14 cellular contexts compared by ENCODE assay signal in genomic region chr1:181119076-181119989, GRCh38. TPM values are rescaled to one million over a fixed set of nuclear protein-coding genes. Genes with fewer than 3 reads are reported as not detected.
A peak's percentile ranks its signal among the peaks of the same experiment; 100 is the strongest.
DNase-seq lines count a peak whose midpoint lies in the region; ATAC-seq and TF ChIP-seq lines count a peak whose summit lies in the region.
"Had no signal": no experiment of that assay in that cellular context is flagged by ENCODE, and none has a peak within 500 bp of the region (broad histone marks: within the 10 kb centered on the region; RNA-seq: fewer than 3 reads in every experiment).

No MANE protein-coding gene starts in this region.

- ATAC-seq in GM19455 (IDR thresholded peaks at IDR 0.05; ENCODE audit: unreplicated experiment) (no peak), GM19467 (IDR thresholded peaks at IDR 0.05; ENCODE audit: unreplicated experiment) (no peak)
- ATAC-seq: CD8-positive, alpha-beta T cell had no signal

- peak; percentile 77 for DNase-seq in LoVo (ENCODE audit: low spot score)
- DNase-seq in chondrocyte (ENCODE audit: low spot score): no peak
- peak; percentile 75 for DNase-seq in myocyte (ENCODE audit: low read depth)
- no peak for DNase-seq in effector CD8-positive, alpha-beta T cell (lab: John Stamatoyannopoulos, UW)
- no peak for DNase-seq in epidermal melanocyte (ENCODE audit: insufficient read length, low spot score)
- DNase-seq: activated CD8-positive, alpha-beta memory T cell treated with anti-CD3 and anti-CD28 coated beads for 24 hours; brain microvascular endothelial cell; CD8-positive, alpha-beta T cell; NCI-H1436; NCI-H774; Right ventricle myocardium superior had no signal

- peak overlapping the region; percentile 55 for H3K27ac Mint-ChIP-seq in chondrocyte (ENCODE audit: unreplicated experiment)
- H3K27ac Mint-ChIP-seq: CD8-positive, alpha-beta T cell had no signal

- peaks cover 38% of the 10 kb centered on the region for H3K4me1 Mint-ChIP-seq in chondrocyte (ENCODE audit: low read depth)

- no peaks in the 10 kb centered on the region for H3K36me3 Mint-ChIP-seq in chondrocyte (ENCODE audit: low read depth)
- H3K36me3 Mint-ChIP-seq: CD8-positive, alpha-beta T cell had no signal

- no peaks in the 10 kb centered on the region for H3K27me3 Mint-ChIP-seq in chondrocyte (ENCODE audit: low read depth)

- TF ChIP-seq CTCF in 22Rv1 (IDR thresholded peaks at IDR 0.05) (no peak), chondrocyte (IDR thresholded peaks at IDR 0.05) (no peak)

- H3K4me3 Mint-ChIP-seq in chondrocyte (ENCODE audit: unreplicated experiment): no peak overlapping the region
- H3K4me3 Mint-ChIP-seq: CD8-positive, alpha-beta T cell had no signal

- H3K27ac ChIP-seq in 22Rv1: peak overlapping the region; percentile 68
- H3K27ac ChIP-seq: brain microvascular endothelial cell had no signal

- H3K9me3 Mint-ChIP-seq in chondrocyte (ENCODE audit: low read depth): no peaks in the 10 kb centered on the region
- H3K9me3 Mint-ChIP-seq: CD8-positive, alpha-beta T cell had no signal

RNA-seq across cellular contexts. Expression of gene IER5, which starts 30.8 kb away (rescaled TPM):
- total RNA-seq in chondrocyte (15.6 to 23.6 TPM (median 16.6 TPM) in 3 replicates), myocyte (32.8 and 40.8 TPM in 2 replicates)
- polyA plus RNA-seq in myocyte (2012): 32.6 TPM

Comparison
In these comparisons a context has a peak if more than half of its experiments do, and no peak if none do; other contexts are left out.
1. DNase-seq: peak in LoVo (single experiment) and myocyte (single experiment); none in chondrocyte (single experiment), effector CD8-positive, alpha-beta T cell (single experiment) and epidermal melanocyte (single experiment).